8 cellular contexts compared by ENCODE assay signal in the genomic region with DNA sequence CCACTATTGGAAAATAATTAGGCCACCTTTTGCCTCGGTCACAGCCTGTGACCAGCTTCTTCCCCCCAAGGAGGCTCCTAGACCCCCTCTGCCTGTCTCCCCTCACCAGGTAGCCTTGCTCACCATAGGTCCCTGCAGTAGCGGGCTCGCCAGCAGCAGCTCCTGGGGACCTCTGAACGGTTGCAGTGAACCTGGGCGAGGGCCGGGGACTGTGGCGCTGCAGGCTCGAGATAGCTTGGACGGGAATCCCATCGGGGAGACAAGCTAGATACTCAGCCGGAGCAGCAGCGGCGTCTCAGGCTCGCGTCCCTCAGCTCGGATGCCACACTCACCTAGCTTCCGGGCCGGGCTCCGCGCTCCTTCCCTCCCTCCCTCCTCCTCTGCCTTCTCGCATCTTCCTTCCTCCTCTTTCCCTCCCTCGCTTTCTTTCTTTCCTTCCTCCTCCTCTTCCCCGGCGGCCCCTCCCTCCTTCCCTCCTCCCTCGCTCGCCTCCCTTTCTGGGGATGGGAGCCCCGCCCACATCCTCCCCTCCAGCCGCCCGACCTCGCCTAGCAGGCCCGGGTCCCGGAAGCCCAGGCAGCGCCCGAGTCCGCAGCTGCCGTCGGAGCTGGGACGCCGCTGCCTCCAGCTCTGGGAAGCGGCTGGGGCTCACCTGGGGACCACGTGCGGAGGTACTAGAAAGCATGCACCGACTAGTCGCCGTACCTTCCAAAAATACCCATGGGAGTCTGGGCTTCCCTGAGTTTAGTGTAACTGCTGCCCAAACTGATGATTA. TPM values are rescaled to one million over a fixed set of nuclear protein-coding genes. Genes with fewer than 3 reads are reported as not detected.
A peak's percentile ranks its signal among the peaks of the same experiment; 100 is the strongest.
DNase-seq lines count a peak whose midpoint lies in the region; ATAC-seq, FAIRE-seq and TF ChIP-seq lines count a peak whose summit lies in the region.

Gene BMP4 (minus strand): TSS at position 399 of the 775 bp plus-strand sequence. CDS start 4,603 bp downstream, outside the sequence.

- H3K36me3 ChIP-seq in endothelial cell of umbilical vein (ENCODE audit: control insufficient read depth in 2 of 2, extremely low read depth in 1 of 2, insufficient read depth in 2 of 2, low read length in 2 of 2) = peaks cover 10 to 15% of the 10 kb centered on the region in 2 experiments
- no peaks in the 10 kb centered on the region for H3K36me3 ChIP-seq in uterus

- dilution Hi-C loops in endothelial cell of umbilical vein (cut with MboI; ENCODE audit: extremely low pct_ligation_motif_present, low sequenced_read_pairs) = no loop called here

- H3K9ac ChIP-seq in endothelial cell of umbilical vein (replicated peaks; ENCODE audit: extremely low read depth, insufficient read depth, low read length) = peak within 1 kb of the TSS; percentile 77

- peak; percentile 71 for DNase-seq in activated CD4-positive, alpha-beta T cell treated with anti-CD3 and anti-CD28 coated beads, Interleukin-2, amount 10 ng/mL, durations not matched to agents 24 days and 14 days
- no peak for DNase-seq in activated CD4-positive, alpha-beta T cell treated with anti-CD3 and anti-CD28 coated beads, Interleukin-2, amount 50 U/mL, for 4 hours
- DNase-seq in RWPE1 (ENCODE audit: low spot score) = no peak
- peak; percentile 86 for DNase-seq in endothelial cell of umbilical vein (ENCODE audit: low read depth, low spot score)
- peak; percentile 54 to 66 for DNase-seq in mesothelial cell of epicardium (ENCODE audit: low spot score in 2 of 2, unreplicated experiment in 2 of 2)
- peak; percentile 83 to 89 for DNase-seq in uterus
- no peak for DNase-seq in NCI-H2196 treated with DMSO at 0.1 percent for 48 hours (lab: John Stamatoyannopoulos, UW; ENCODE audit: unreplicated experiment)

- H3K27me3 Mint-ChIP-seq in activated CD4-positive, alpha-beta T cell treated with anti-CD3 and anti-CD28 coated beads, Interleukin-2, amount 10 ng/mL, durations not matched to agents 24 days and 14 days = peaks cover 81% of the 10 kb centered on the region
- H3K27me3 Mint-ChIP-seq in mesothelial cell of epicardium (ENCODE audit: low read depth) = peaks cover 27% of the 10 kb centered on the region

- peaks cover 6% of the 10 kb centered on the region for H3K36me3 Mint-ChIP-seq in activated CD4-positive, alpha-beta T cell treated with anti-CD3 and anti-CD28 coated beads, Interleukin-2, amount 10 ng/mL, durations not matched to agents 24 days and 14 days (ENCODE audit: low read depth)
- H3K36me3 Mint-ChIP-seq in mesothelial cell of epicardium = no peaks in the 10 kb centered on the region

- H3K9me3 ChIP-seq in endothelial cell of umbilical vein (replicated peaks; ENCODE audit: control insufficient read depth, insufficient read depth, low read length) = no peaks in the 10 kb centered on the region
- H3K9me3 ChIP-seq in uterus = no peaks in the 10 kb centered on the region

- BruUV-seq in endothelial cell of umbilical vein (replicated peaks; lab: Mats Ljungman, UMichigan) = no TSS peak

- H3K27ac ChIP-seq in RWPE1 (peak within 1 kb of the TSS; percentile 48), endothelial cell of umbilical vein (ENCODE audit: insufficient read depth, low read depth, low read length) (peak within 1 kb of the TSS; percentile 65), uterus (peak within 1 kb of the TSS; percentile 81 to 90)

- peak within 1 kb of the TSS; percentile 77 to 86 (median 80) for H3K4me3 ChIP-seq in endothelial cell of umbilical vein (replicated peaks in 1 of 3; ENCODE audit: insufficient read depth in 1 of 3, low read depth in 1 of 3, low read length in 3 of 3)
- H3K4me3 ChIP-seq in uterus = peak within 1 kb of the TSS; percentile 42 to 83

- no peaks in the 10 kb centered on the region for H4K20me1 ChIP-seq in endothelial cell of umbilical vein (replicated peaks; ENCODE audit: control insufficient read depth, extremely low read depth, insufficient read depth, low read length)

- H2AFZ ChIP-seq in endothelial cell of umbilical vein (ENCODE audit: low read depth, low read length) = peak within 1 kb of the TSS; percentile 64

- H3K27ac Mint-ChIP-seq in activated CD4-positive, alpha-beta T cell treated with anti-CD3 and anti-CD28 coated beads, Interleukin-2, amount 10 ng/mL, durations not matched to agents 24 days and 14 days = peak within 1 kb of the TSS; percentile 37
- peak within 1 kb of the TSS; percentile 86 for H3K27ac Mint-ChIP-seq in mesothelial cell of epicardium

- POLR2A ChIA-PET in RWPE1 (lab: Yijun Ruan, JAX; ENCODE audit: low non-redundant PET) (no interaction called here), endothelial cell of umbilical vein (lab: Charles Lee) (interaction anchor here (0.6 to 0.7 kb wide), 2 partner anchors 76 to 219 kb away, joined by 3 to 4 read pairs; no protein-coding TSS in a partner anchor)

- TF ChIP-seq CTCF in RWPE1 (conservative IDR thresholded peaks at IDR 0.05; ENCODE audit: low read depth) (no peak), endothelial cell of umbilical vein (IDR thresholded peaks at IDR 0.05; ENCODE audit: extremely low read depth in 1 of 2, insufficient read depth in 1 of 2, low read depth in 1 of 2, low read length in 2 of 2) (peak in 1 of 2 donors; percentile 13), mesothelial cell of epicardium (IDR thresholded peaks at IDR 0.05; ENCODE audit: unreplicated experiment) (no peak), uterus (IDR thresholded peaks at IDR 0.05) (no peak)

- no peaks in the 10 kb centered on the region for H3K9me1 ChIP-seq in endothelial cell of umbilical vein (replicated peaks; ENCODE audit: control insufficient read depth, extremely low read depth, insufficient read depth, low read length)

- peak within 1 kb of the TSS; percentile 58 for H3K4me2 ChIP-seq in endothelial cell of umbilical vein (ENCODE audit: insufficient read depth, low read length)

- CTCF ChIA-PET in RWPE1 (lab: Yijun Ruan, JAX) (interaction anchor here (0.6 to 1.1 kb wide), 5 partner anchors 14 to 1201 kb away, joined by 3 to 4 read pairs (median 3); no protein-coding TSS in a partner anchor), endothelial cell of umbilical vein (lab: Charles Lee) (interaction anchor here (0.7 to 9.0 kb wide), 21 partner anchors 21 to 419 kb away, joined by 3 to 164 read pairs (median 5); no protein-coding TSS in a partner anchor)

- peaks cover 20% of the 10 kb centered on the region for H3K4me1 Mint-ChIP-seq in activated CD4-positive, alpha-beta T cell treated with anti-CD3 and anti-CD28 coated beads, Interleukin-2, amount 10 ng/mL, durations not matched to agents 24 days and 14 days
- peaks cover 36% of the 10 kb centered on the region for H3K4me1 Mint-ChIP-seq in mesothelial cell of epicardium

- no peaks in the 10 kb centered on the region for H3K27me3 ChIP-seq in endothelial cell of umbilical vein (ENCODE audit: control insufficient read depth in 2 of 2, insufficient read depth in 2 of 2, low read length in 2 of 2)
- peaks cover 0 to 3% of the 10 kb centered on the region in 2 donors for H3K27me3 ChIP-seq in uterus

- ATAC-seq in HG02623 (IDR thresholded peaks at IDR 0.05; ENCODE audit: unreplicated experiment) = no peak

- H3K9me3 Mint-ChIP-seq in activated CD4-positive, alpha-beta T cell treated with anti-CD3 and anti-CD28 coated beads, Interleukin-2, amount 10 ng/mL, durations not matched to agents 24 days and 14 days = no peaks in the 10 kb centered on the region
- no peaks in the 10 kb centered on the region for H3K9me3 Mint-ChIP-seq in mesothelial cell of epicardium

- H3K79me2 ChIP-seq in endothelial cell of umbilical vein (ENCODE audit: control insufficient read depth, insufficient read depth, low read length) = peaks cover 48% of the 10 kb centered on the region

- peak; percentile 73 for TF ChIP-seq POLR2A in endothelial cell of umbilical vein (IDR thresholded peaks at IDR 0.05; ENCODE audit: low read depth, low read length)
- peak; percentile 60 to 68 for TF ChIP-seq POLR2A in uterus (IDR thresholded peaks at IDR 0.05)

- peak within 1 kb of the TSS; percentile 56 for H3K4me3 Mint-ChIP-seq in activated CD4-positive, alpha-beta T cell treated with anti-CD3 and anti-CD28 coated beads, Interleukin-2, amount 10 ng/mL, durations not matched to agents 24 days and 14 days
- peak within 1 kb of the TSS; percentile 93 for H3K4me3 Mint-ChIP-seq in mesothelial cell of epicardium

- intact Hi-C loops in activated CD4-positive, alpha-beta T cell treated with anti-CD3 and anti-CD28 coated beads, Interleukin-2, amount 10 ng/mL, durations not matched to agents 24 days and 14 days (cut with micrococcal nuclease) = no loop called here
- intact Hi-C loops in endothelial cell of umbilical vein (cut with micrococcal nuclease) (loop anchor here (1.0 kb wide), 7 partner anchors 152 to 524 kb away; no protein-coding TSS in a partner anchor), uterus (cut with DNase I; ENCODE audit: low total_unique reads) (no loop called here)

- peak; percentile 81 for FAIRE-seq in endothelial cell of umbilical vein (lab: Jason Lieb, UNC)

- H3K4me1 ChIP-seq in endothelial cell of umbilical vein (ENCODE audit: control insufficient read depth, extremely low read depth, insufficient read depth, low read length) (peaks cover 8% of the 10 kb centered on the region), uterus (peaks cover 0 to 5% of the 10 kb centered on the region in 2 donors)

TF ChIP-seq in endothelial cell of umbilical vein, 7 proteins besides CTCF, POLR2A, EP300 and RAD21:
- TF ChIP-seq MAX (IDR thresholded peaks at IDR 0.05; ENCODE audit: insufficient read depth, insufficient read length) (peak; percentile 33), POLR2AphosphoS5 (IDR thresholded peaks at IDR 0.05; ENCODE audit: insufficient read depth, low read depth, low read length) (peak; percentile 76), FOS (IDR thresholded peaks at IDR 0.05; ENCODE audit: borderline replicate concordance, insufficient read depth, low read length) (no peak)

RNA-seq across cellular contexts. Expression of gene BMP4, which starts in this region (rescaled TPM):
- not detected in 2 replicates for total RNA-seq in activated CD4-positive, alpha-beta T cell treated with anti-CD3 and anti-CD28 coated beads, Interleukin-2, amount 10 ng/mL, durations not matched to agents 24 days and 14 days
- total RNA-seq in endothelial cell of umbilical vein (201 and 238 TPM in 2 replicates), mesothelial cell of epicardium (27.6 to 35.2 TPM (median 34.2 TPM) in 3 replicates), uterus (100 to 1,000 TPM in 1 of 4 donors, 10 to 100 TPM in 3; 12.0 to 127 (median 14.9) TPM)
- 298 and 311 TPM in 2 replicates for polyA plus RNA-seq in endothelial cell of umbilical vein
- polyA plus RNA-seq in endothelial cell of umbilical vein (2011; cell fraction: cytosol; rRNA removed) = 258 and 307 TPM in 2 replicates
- 187 and 237 TPM in 2 replicates for polyA plus RNA-seq in endothelial cell of umbilical vein (2011; cell fraction: nucleus; rRNA removed)
- 178 and 199 TPM in 2 replicates for polyA plus RNA-seq in endothelial cell of umbilical vein (2012)
- 300 and 367 TPM in 2 replicates for polyA minus RNA-seq in endothelial cell of umbilical vein
- polyA minus RNA-seq in endothelial cell of umbilical vein (2011; cell fraction: cytosol; rRNA and poly(A)+ RNA removed) = not detected
- 100 and 117 TPM in 2 replicates for polyA minus RNA-seq in endothelial cell of umbilical vein (2011; cell fraction: nucleus; rRNA and poly(A)+ RNA removed)

Comparison
In these comparisons a context has a peak if more than half of its experiments do, and no peak if none do; other contexts are left out.
1. RNA of gene BMP4 (total RNA-seq): 201 to 238 TPM in endothelial cell of umbilical vein, 27.6 to 35.2 TPM in mesothelial cell of epicardium and 12.0 to 127 TPM in uterus; not detected in activated CD4-positive, alpha-beta T cell treated with anti-CD3 and anti-CD28 coated beads, Interleukin-2, amount 10 ng/mL, durations not matched to agents 24 days and 14 days; every median in the first group is over 10 times any median in the second.
2. Peak in DNase-seq in activated CD4-positive, alpha-beta T cell treated with anti-CD3 and anti-CD28 coated beads, Interleukin-2, amount 10 ng/mL, durations not matched to agents 24 days and 14 days; RNA of the gene not detected or under 1 TPM.
3. DNase-seq: peak in endothelial cell of umbilical vein (single experiment), mesothelial cell of epicardium (2 of 2) and uterus (2 of 2); none in activated CD4-positive, alpha-beta T cell treated with anti-CD3 and anti-CD28 coated beads, Interleukin-2, amount 50 U/mL, for 4 hours (0 of 2), RWPE1 (single experiment) and NCI-H2196 treated with DMSO at 0.1 percent for 48 hours (single experiment).
4. Peak in every context shown above with its lines, with median percentiles within 50 percentile points of each other: H3K27ac ChIP-seq.